Comparison of ENCODE assay signal across 8 cellular contexts in genomic region chr3:99023590-99024192, GRCh38.
A peak's percentile ranks its signal among the peaks of the same experiment; 100 is the strongest.
DNase-seq lines count a peak whose midpoint lies in the region; ATAC-seq, FAIRE-seq and TF ChIP-seq lines count a peak whose summit lies in the region.

No MANE protein-coding gene starts in this region.

- no peaks in the 10 kb centered on the region for H3K4me1 ChIP-seq in gastroesophageal sphincter

- TF ChIP-seq POLR2A in gastroesophageal sphincter (IDR thresholded peaks at IDR 0.05): no peak

- TF ChIP-seq CTCF in gastroesophageal sphincter (IDR thresholded peaks at IDR 0.05): peak; percentile 45 to 83 (median 74)
- no peak for TF ChIP-seq CTCF in coronary artery (IDR thresholded peaks at IDR 0.05)

- ATAC-seq in HG03342 (IDR thresholded peaks at IDR 0.05; ENCODE audit: unreplicated experiment) (peak; percentile 86), gastroesophageal sphincter (no peak)

- peaks cover 0 to 5% (median 0%) of the 10 kb centered on the region in 3 donors for H3K9me3 ChIP-seq in gastroesophageal sphincter

- WGBS in gastroesophageal sphincter (ENCODE audit: low coverage in 1 of 2), 2 donors: 8 to 29% methylated on average over 2 of the region's 2 CpGs

- H3K27ac ChIP-seq in gastroesophageal sphincter (no peak overlapping the region), coronary artery (no peak overlapping the region)

- no peaks in the 10 kb centered on the region for H3K36me3 ChIP-seq in gastroesophageal sphincter

- DNase-seq in D341Med (ENCODE audit: low spot score) (peak; percentile 47), GM19239 (ENCODE audit: insufficient read length, low spot score) (no peak), SK-MEL-5 (ENCODE audit: low read depth, low spot score) (peak; percentile 62), stromal cell of bone marrow (ENCODE audit: low read depth) (peak; percentile 29), coronary artery (ENCODE audit: low spot score) (no peak), cerebellar nuclear complex (lab: John Stamatoyannopoulos, UW) (no peak)

- H3K4me3 ChIP-seq in gastroesophageal sphincter (no peak overlapping the region), coronary artery (no peak overlapping the region)

- TF ChIP-seq EP300 in gastroesophageal sphincter (IDR thresholded peaks at IDR 0.05): no peak

- H3K27me3 ChIP-seq in gastroesophageal sphincter: no peaks in the 10 kb centered on the region

- in situ Hi-C loops in SK-MEL-5 (cut with HindIII; ENCODE audit: low pct_unique_long_range_greater_than_20kb, low sequenced_read_pairs): no loop called here

- peak; percentile 88 for FAIRE-seq in GM19239 (lab: Jason Lieb, UNC)

Comparison
In these comparisons a context has a peak if more than half of its experiments do, and no peak if none do; other contexts are left out.
1. DNase-seq: peak in D341Med (single experiment), SK-MEL-5 (single experiment) and stromal cell of bone marrow (single experiment); none in GM19239 (single experiment), coronary artery (single experiment) and cerebellar nuclear complex (0 of 2).